In the genomic region with DNA sequence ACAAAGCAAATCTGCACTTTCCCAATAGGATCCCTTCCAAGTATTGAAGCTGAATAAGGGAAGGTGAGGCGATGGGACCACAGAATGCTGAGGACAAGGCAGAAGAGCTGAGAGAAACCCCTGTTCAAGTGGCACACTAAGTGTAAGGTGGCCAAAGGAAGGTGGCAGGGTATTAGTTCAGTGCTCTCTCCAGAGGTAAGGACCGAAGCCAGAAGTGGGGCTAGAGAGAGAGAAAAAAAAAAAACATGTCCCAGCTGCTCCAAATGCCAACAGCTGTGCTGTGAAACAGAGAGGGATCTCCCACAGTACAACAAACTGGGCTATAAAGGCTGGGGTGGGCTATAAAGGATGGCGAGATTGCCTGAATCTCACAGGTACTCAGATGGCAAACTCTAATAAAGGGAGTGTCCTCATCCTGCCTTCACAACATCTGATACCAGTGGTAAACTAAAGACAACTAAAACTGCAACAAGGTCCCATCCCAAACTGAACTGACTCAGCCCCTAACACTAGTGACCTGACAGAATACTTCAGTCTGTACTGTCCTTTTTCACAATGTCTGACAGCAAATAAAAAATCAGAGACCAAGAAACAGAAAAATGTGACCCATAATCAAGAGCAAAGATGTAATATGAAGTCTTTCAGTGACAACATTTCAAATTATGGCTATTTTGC, we compare ENCODE assay signal across 9 cellular contexts. TPM values are rescaled to one million over a fixed set of nuclear protein-coding genes. Genes with fewer than 3 reads are reported as not detected.
DNase-seq lines count a peak whose midpoint lies in the region; ATAC-seq and TF ChIP-seq lines count a peak whose summit lies in the region.
"Had no signal": no experiment of that assay in that cellular context is flagged by ENCODE, and none has a peak within 500 bp of the region (broad histone marks: within the 10 kb centered on the region; RNA-seq: fewer than 3 reads in every experiment).

No MANE protein-coding gene starts in this region.

- H3K9me3 ChIP-seq in mesenchymal stem cell (ENCODE audit: control insufficient read depth, low read length) (no peaks in the 10 kb centered on the region), Caco-2 (no peaks in the 10 kb centered on the region)
- H3K9me3 ChIP-seq: ascending aorta had no signal

- no peak overlapping the region for H4K91ac ChIP-seq in mesenchymal stem cell (ENCODE audit: low read length)

- peak; percentile 15 for DNase-seq in Ammon's horn (ENCODE audit: low spot score)
- no peak for DNase-seq in activated CD8-positive, alpha-beta T cell treated with anti-CD3 and anti-CD28 coated beads for 36 hours
- DNase-seq in mesenchymal stem cell: no peak
- no peak for DNase-seq in SKM-1 (lab: John Stamatoyannopoulos, UW; ENCODE audit: unreplicated experiment)
- DNase-seq in foreskin keratinocyte: no peak
- no peak for DNase-seq in Caco-2

- H3K36me3 ChIP-seq in mesenchymal stem cell (ENCODE audit: control insufficient read depth in 1 of 2, insufficient read depth in 2 of 2, low read depth in 1 of 2, low read length in 2 of 2) (no peaks in the 10 kb centered on the region), Caco-2 (ENCODE audit: control insufficient read depth, insufficient read depth, low read length) (no peaks in the 10 kb centered on the region)
- H3K36me3 ChIP-seq: ascending aorta had no signal

- peaks cover 68% of the 10 kb centered on the region for H3K4me1 Mint-ChIP-seq in activated CD8-positive, alpha-beta T cell treated with anti-CD3 and anti-CD28 coated beads for 36 hours (ENCODE audit: low read depth)
- no peaks in the 10 kb centered on the region for H3K4me1 Mint-ChIP-seq in Caco-2 (ENCODE audit: low read depth, unreplicated experiment)

- H3K9ac ChIP-seq in mesenchymal stem cell (ENCODE audit: low read length): no peak overlapping the region

- no peak overlapping the region for H3K4ac ChIP-seq in mesenchymal stem cell (ENCODE audit: low read depth in 1 of 2, low read length in 2 of 2)

- H3K27ac Mint-ChIP-seq in activated CD8-positive, alpha-beta T cell treated with anti-CD3 and anti-CD28 coated beads for 36 hours: peak overlapping the region; percentile 60
- H3K27ac Mint-ChIP-seq in Caco-2 (ENCODE audit: unreplicated experiment): no peak overlapping the region

- H3K27ac ChIP-seq in mesenchymal stem cell (ENCODE audit: low read length, poor library complexity, severe bottlenecking): no peak overlapping the region
- H3K27ac ChIP-seq in foreskin keratinocyte: no peak overlapping the region
- H3K27ac ChIP-seq: ascending aorta had no signal

- H4K8ac ChIP-seq in mesenchymal stem cell (ENCODE audit: low read length): no peak overlapping the region

- H3K27me3 Mint-ChIP-seq in activated CD8-positive, alpha-beta T cell treated with anti-CD3 and anti-CD28 coated beads for 36 hours: no peaks in the 10 kb centered on the region
- no peaks in the 10 kb centered on the region for H3K27me3 Mint-ChIP-seq in Caco-2 (ENCODE audit: insufficient read depth, unreplicated experiment)

- H3K4me2 ChIP-seq in mesenchymal stem cell (ENCODE audit: low read length, poor library complexity, severe bottlenecking): no peak overlapping the region

- H3K4me3 ChIP-seq in mesenchymal stem cell (ENCODE audit: insufficient read depth in 1 of 2, low read depth in 1 of 2, low read length in 2 of 2): no peak overlapping the region
- no peak overlapping the region for H3K4me3 ChIP-seq in Caco-2 (ENCODE audit: low read depth, low read length)
- H3K4me3 ChIP-seq: ascending aorta had no signal

- peak; percentile 44 for ATAC-seq in GM21825 (IDR thresholded peaks at IDR 0.05; ENCODE audit: unreplicated experiment)
- peak; percentile 37 for ATAC-seq in activated CD8-positive, alpha-beta T cell treated with anti-CD3 and anti-CD28 coated beads for 36 hours
- ATAC-seq in HG03045 (IDR thresholded peaks at IDR 0.05; ENCODE audit: unreplicated experiment): no peak
- ATAC-seq in foreskin keratinocyte: no peak

- peaks cover 4% of the 10 kb centered on the region for H3K36me3 Mint-ChIP-seq in activated CD8-positive, alpha-beta T cell treated with anti-CD3 and anti-CD28 coated beads for 36 hours (ENCODE audit: low read depth)
- no peaks in the 10 kb centered on the region for H3K36me3 Mint-ChIP-seq in Caco-2 (ENCODE audit: insufficient read depth, unreplicated experiment)

- intact Hi-C loops in activated CD8-positive, alpha-beta T cell treated with anti-CD3 and anti-CD28 coated beads for 36 hours (cut with micrococcal nuclease): no loop called here
- intact Hi-C loops in Caco-2 (cut with micrococcal nuclease; ENCODE audit: unreplicated experiment): no loop called here

- H3K18ac ChIP-seq in mesenchymal stem cell (ENCODE audit: low read depth in 1 of 2, low read length in 2 of 2): no peak overlapping the region

- H2AFZ ChIP-seq in mesenchymal stem cell (ENCODE audit: low read depth, low read length): no peak overlapping the region

- H2BK5ac ChIP-seq in mesenchymal stem cell (ENCODE audit: low read depth, low read length, poor library complexity, severe bottlenecking): no peak overlapping the region

- no peak overlapping the region for H2BK120ac ChIP-seq in mesenchymal stem cell (ENCODE audit: low read depth, low read length)

- H3K14ac ChIP-seq in mesenchymal stem cell (ENCODE audit: low read length in 2 of 2): peak overlapping the region in 1 of 2 experiments; percentile 11

- no peak overlapping the region for H3K4me3 Mint-ChIP-seq in activated CD8-positive, alpha-beta T cell treated with anti-CD3 and anti-CD28 coated beads for 36 hours
- no peak overlapping the region for H3K4me3 Mint-ChIP-seq in Caco-2 (ENCODE audit: unreplicated experiment)

- TF ChIP-seq CTCF in activated CD8-positive, alpha-beta T cell treated with anti-CD3 and anti-CD28 coated beads for 36 hours (IDR thresholded peaks at IDR 0.05): no peak
- TF ChIP-seq CTCF in foreskin keratinocyte (conservative IDR thresholded peaks at IDR 0.05) (no peak), Caco-2 (IDR thresholded peaks at IDR 0.05; ENCODE audit: insufficient read depth in 1 of 2, low read depth in 1 of 2, low read length in 1 of 2, severe bottlenecking in 1 of 2, unreplicated experiment in 1 of 2) (no peak)

- CTCF ChIA-PET in activated CD8-positive, alpha-beta T cell treated with anti-CD3 and anti-CD28 coated beads for 36 hours (lab: Charles Lee): interaction anchor here (1.1 to 1.2 kb wide), 3 partner anchors 10 to 26 kb away, joined by 3 read pairs; no protein-coding TSS in a partner anchor
- CTCF ChIA-PET in Caco-2 (lab: Charles Lee): no interaction called here

- no peak overlapping the region for H2BK12ac ChIP-seq in mesenchymal stem cell (ENCODE audit: low read length in 2 of 2)

- no TSS peak for BruUV-seq in Caco-2 (replicated peaks; lab: Mats Ljungman, UMichigan)

- H3K4me1 ChIP-seq in mesenchymal stem cell (ENCODE audit: control insufficient read depth, insufficient read depth, low read depth, low read length) (peaks cover 10% of the 10 kb centered on the region), foreskin keratinocyte (peaks cover 24% of the 10 kb centered on the region), Caco-2 (peaks cover 9% of the 10 kb centered on the region; the same call in 1 of the 2 replicates)

- H2AK5ac ChIP-seq in mesenchymal stem cell (ENCODE audit: low read length, severe bottlenecking): peak overlapping the region; percentile 3

- H3K79me1 ChIP-seq in mesenchymal stem cell (replicated peaks; ENCODE audit: low read length, poor library complexity, severe bottlenecking): no peaks in the 10 kb centered on the region

- H3K23ac ChIP-seq in mesenchymal stem cell (ENCODE audit: low read length in 2 of 2): no peak overlapping the region

- no peaks in the 10 kb centered on the region for H3K27me3 ChIP-seq in mesenchymal stem cell (ENCODE audit: control insufficient read depth in 1 of 2, insufficient read depth in 1 of 2, low read length in 2 of 2)
- H3K27me3 ChIP-seq in foreskin keratinocyte: no peaks in the 10 kb centered on the region
- H3K27me3 ChIP-seq in Caco-2 (replicated peaks; ENCODE audit: control insufficient read depth, insufficient read depth, low read length): no peaks in the 10 kb centered on the region
- H3K27me3 ChIP-seq: ascending aorta had no signal

- POLR2A ChIA-PET in activated CD8-positive, alpha-beta T cell treated with anti-CD3 and anti-CD28 coated beads for 36 hours (lab: Charles Lee): no interaction called here
- POLR2A ChIA-PET in Caco-2 (lab: Charles Lee): no interaction called here

- H2BK15ac ChIP-seq in mesenchymal stem cell (ENCODE audit: low read depth, poor library complexity, severe bottlenecking): no peak overlapping the region

- WGBS in mesenchymal stem cell: 89% methylated on average over 3 of the region's 3 CpGs

- no peaks in the 10 kb centered on the region for H3K9me3 Mint-ChIP-seq in activated CD8-positive, alpha-beta T cell treated with anti-CD3 and anti-CD28 coated beads for 36 hours
- H3K9me3 Mint-ChIP-seq in Caco-2 (ENCODE audit: unreplicated experiment): no peaks in the 10 kb centered on the region

RNA-seq across cellular contexts. Expression of a gene that starts 47.9 kb away (rescaled TPM):
- 10 to 100 TPM; 28.4 to 29.0 TPM for total RNA-seq in activated CD8-positive, alpha-beta T cell treated with anti-CD3 and anti-CD28 coated beads for 36 hours
- polyA plus RNA-seq in mesenchymal stem cell (2013, experiment 1 of 2): 16.3 TPM
- 16.3 TPM for polyA plus RNA-seq in mesenchymal stem cell (2013, experiment 2 of 2)
- 44.0 and 51.7 TPM in 2 replicates for total RNA-seq in foreskin keratinocyte
- 11.0 and 11.1 TPM in 2 replicates for polyA plus RNA-seq in foreskin keratinocyte
- 11.5 and 11.7 TPM in 2 replicates for total RNA-seq in Caco-2 (2022)

Comparison
In these comparisons a context has a peak if more than half of its experiments do, and no peak if none do; other contexts are left out.
1. ATAC-seq: peak in GM21825 (single experiment) and activated CD8-positive, alpha-beta T cell treated with anti-CD3 and anti-CD28 coated beads for 36 hours (single experiment); none in HG03045 (single experiment) and foreskin keratinocyte (single experiment).